ENCODE assay signal across 8 cellular contexts in the genomic region with DNA sequence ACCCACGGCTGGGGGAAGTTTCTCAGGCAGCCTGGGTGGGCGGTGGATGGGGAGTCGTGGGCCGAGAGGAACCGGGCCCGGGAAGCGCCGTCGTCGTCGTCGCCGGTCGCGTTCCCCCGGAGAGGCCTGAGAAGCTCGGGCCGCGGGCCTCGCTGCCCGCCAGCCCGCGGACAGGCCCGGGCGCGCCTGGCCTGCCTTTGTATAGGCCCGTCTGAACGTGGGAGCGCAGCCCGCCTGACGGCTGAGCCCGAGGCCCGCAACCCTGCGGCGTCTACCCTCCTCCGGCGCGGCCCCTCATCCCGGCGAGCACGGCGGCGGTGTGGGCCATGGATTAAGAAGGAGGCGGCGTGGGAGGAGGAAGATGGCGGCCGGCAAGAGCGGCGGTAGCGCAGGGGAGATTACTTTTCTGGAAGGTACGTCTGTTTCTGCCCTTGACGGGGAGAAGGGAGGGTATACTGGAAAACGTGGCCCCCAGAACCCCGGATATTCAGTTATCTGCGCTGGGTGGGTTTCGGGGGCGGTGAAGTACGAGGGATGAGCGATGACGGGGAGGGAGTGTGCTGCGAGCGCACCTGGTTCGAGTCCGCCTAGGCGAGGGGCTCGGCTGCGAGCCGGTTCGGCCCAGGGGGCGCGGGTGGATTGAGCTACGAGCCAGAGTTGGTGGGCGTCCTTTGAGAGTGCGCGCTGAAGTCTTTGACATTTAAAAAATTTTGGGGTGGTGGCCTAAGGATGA. TPM values are rescaled to one million over a fixed set of nuclear protein-coding genes. Genes with fewer than 3 reads are reported as not detected.
A peak's percentile ranks its signal among the peaks of the same experiment; 100 is the strongest.
DNase-seq lines count a peak whose midpoint lies in the region; ATAC-seq and TF ChIP-seq lines count a peak whose summit lies in the region.

No MANE protein-coding gene starts in this region.

- H3K4me1 ChIP-seq in OCI-LY1 (ENCODE audit: insufficient read depth, low read length, severe bottlenecking) (peaks cover 39% of the 10 kb centered on the region), testis (peaks cover 24% of the 10 kb centered on the region)

- DNase-seq in AG10803 (ENCODE audit: low read depth), result peak; percentile 59
- peak; percentile 17 to 38 for DNase-seq in activated T-helper 1 cell treated with anti-CD3 and anti-CD28 coated beads, Interleukin-2, amount 50 U/mL, for 16 hours (ENCODE audit: low read depth in 1 of 2, low spot score in 1 of 2)
- DNase-seq in fibroblast of villous mesenchyme (ENCODE audit: low read depth), result peak; percentile 66
- peak; percentile 65 for DNase-seq in occipital lobe (lab: John Stamatoyannopoulos, UW)
- DNase-seq in testis, result peak; percentile 64

- H3K79me2 ChIP-seq in OCI-LY1 (ENCODE audit: insufficient read depth, low read length), result peaks cover 55% of the 10 kb centered on the region

- H3K27ac ChIP-seq in OCI-LY1 (ENCODE audit: low read depth, low read length, poor library complexity, severe bottlenecking) (peak overlapping the region; percentile 78), testis (peak overlapping the region; percentile 99 to 100)

- H3F3A ChIP-seq in OCI-LY1 (ENCODE audit: insufficient read depth, low read length), result no peaks in the 10 kb centered on the region

- intact Hi-C loops in testis (cut with DNase I; ENCODE audit: low total_unique reads), result no loop called here

- peak overlapping the region; percentile 95 for H3K9ac ChIP-seq in OCI-LY1 (ENCODE audit: low read length)

- peak; percentile 34 for ATAC-seq in GM18868 (IDR thresholded peaks at IDR 0.05; ENCODE audit: unreplicated experiment)
- ATAC-seq in HG03103 (IDR thresholded peaks at IDR 0.05; ENCODE audit: low read depth, unreplicated experiment), result peak; percentile 22

- no peaks in the 10 kb centered on the region for H3K9me3 ChIP-seq in OCI-LY1 (ENCODE audit: low read length)
- H3K9me3 ChIP-seq in testis, result no peaks in the 10 kb centered on the region

- WGBS in testis, 2 donors, result 0 to 2% methylated on average over 44 to 64 of the region's 75 CpGs

- H3K36me3 ChIP-seq in OCI-LY1 (ENCODE audit: insufficient read depth, low read length) (peaks cover 5% of the 10 kb centered on the region; the same call in 1 of the 2 replicates), testis (ENCODE audit: low read depth, missing control alignments) (no peaks in the 10 kb centered on the region)

- TF ChIP-seq CTCF in AG10803 (conservative IDR thresholded peaks at IDR 0.05; ENCODE audit: low read length), result no peak
- TF ChIP-seq CTCF in OCI-LY1 (IDR thresholded peaks at IDR 0.05; ENCODE audit: low read length), result no peak
- no peak for TF ChIP-seq CTCF in fibroblast of villous mesenchyme (IDR thresholded peaks at IDR 0.05; ENCODE audit: insufficient read depth, low read depth, low read length)
- TF ChIP-seq CTCF in testis (IDR thresholded peaks at IDR 0.05), result no peak

- peak overlapping the region; percentile 82 for H3K4me3 ChIP-seq in AG10803 (ENCODE audit: low read length)
- peak overlapping the region; percentile 94 for H3K4me3 ChIP-seq in OCI-LY1 (ENCODE audit: low read depth, low read length, poor library complexity, severe bottlenecking)
- H3K4me3 ChIP-seq in fibroblast of villous mesenchyme (ENCODE audit: low read depth, low read length), result peak overlapping the region; percentile 98
- H3K4me3 ChIP-seq in testis, result peak overlapping the region; percentile 64 to 88

- H3K27me3 ChIP-seq in OCI-LY1 (ENCODE audit: insufficient read depth, low read length) (no peaks in the 10 kb centered on the region), testis (no peaks in the 10 kb centered on the region)

- no peak overlapping the region for H2AFZ ChIP-seq in OCI-LY1 (ENCODE audit: low read length)

- H3K9me2 ChIP-seq in OCI-LY1 (ENCODE audit: low read depth, low read length), result no peaks in the 10 kb centered on the region

- H4K20me1 ChIP-seq in OCI-LY1 (ENCODE audit: insufficient read depth, low read length), result no peaks in the 10 kb centered on the region

- TF ChIP-seq POLR2A in testis (IDR thresholded peaks at IDR 0.05), result no peak

- peak overlapping the region; percentile 64 for H3K4me2 ChIP-seq in OCI-LY1 (ENCODE audit: low read length)

RNA-seq across cellular contexts. Expression of gene SENP6, which starts 0.7 kb away (rescaled TPM):
- total RNA-seq in fibroblast of villous mesenchyme (93.1 and 113 TPM in 2 replicates), occipital lobe (353 TPM), testis (100 to 1,000 TPM; 151 to 152 TPM)
- polyA plus RNA-seq in testis (ENCODE audit: insufficient read depth, low read depth, low replicate concordance), result 42.7 TPM

Comparison
In these comparisons a context has a peak if more than half of its experiments do, and no peak if none do; other contexts are left out.
1. Peak in every context shown above with its lines: DNase-seq, ATAC-seq, H3K4me3 ChIP-seq and H3K27ac ChIP-seq.